ENCODE assay signal across 1 cellular context in genomic region chr2:30405266-30405592, GRCh38.
TF ChIP-seq lines count a peak whose summit lies in the region.

No MANE protein-coding gene starts in this region.

TF ChIP-seq in IMR-90, 13 proteins besides CTCF, POLR2A, EP300 and RAD21:
- TF ChIP-seq MAZ (IDR thresholded peaks at IDR 0.05; ENCODE audit: borderline replicate concordance, low read depth, low read length) (no peak), MAFK (IDR thresholded peaks at IDR 0.05; ENCODE audit: low read depth, low read length) (no peak), CHD1 (IDR thresholded peaks at IDR 0.05; ENCODE audit: low read depth, low read length) (no peak), ELK1 (IDR thresholded peaks at IDR 0.05; ENCODE audit: borderline replicate concordance, low read depth, low read length) (no peak), MXI1 (IDR thresholded peaks at IDR 0.05; ENCODE audit: borderline replicate concordance, low read depth, low read length) (no peak), CEBPB (IDR thresholded peaks at IDR 0.05; ENCODE audit: low read depth, low read length) (no peak), NFE2L2 (IDR thresholded peaks at IDR 0.05; ENCODE audit: low read depth, low read length) (no peak), BHLHE40 (IDR thresholded peaks at IDR 0.05; ENCODE audit: low read depth, low read length) (no peak), USF2 (IDR thresholded peaks at IDR 0.05; ENCODE audit: low read depth, low read length) (no peak), RCOR1 (IDR thresholded peaks at IDR 0.05; ENCODE audit: insufficient replicate concordance, low read length) (no peak), SMC3 (IDR thresholded peaks at IDR 0.05; ENCODE audit: low read depth, low read length) (no peak), FOS (IDR thresholded peaks at IDR 0.05; ENCODE audit: low read depth, low read length) (no peak)
